8 cellular contexts compared by ENCODE assay signal in the genomic region with DNA sequence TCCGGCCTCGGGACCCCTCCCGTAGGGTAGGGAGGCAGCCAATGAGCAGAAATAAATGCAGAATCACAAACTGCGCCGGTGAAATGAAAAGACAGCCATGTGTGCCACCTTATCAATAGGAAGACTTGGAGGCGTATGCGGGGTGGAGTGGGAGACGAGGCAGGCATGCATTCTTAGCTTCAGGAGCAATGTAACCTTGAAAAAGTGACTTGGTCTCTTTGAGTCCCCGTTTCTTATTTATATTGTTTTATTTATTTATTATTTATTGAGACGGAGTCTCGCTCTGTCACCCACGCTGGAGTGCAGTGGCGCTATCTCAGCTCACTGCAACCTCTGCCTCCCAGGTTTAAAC. TPM values are rescaled to one million over a fixed set of nuclear protein-coding genes. Genes with fewer than 3 reads are reported as not detected.
DNase-seq lines count a peak whose midpoint lies in the region; ATAC-seq and TF ChIP-seq lines count a peak whose summit lies in the region.

No MANE protein-coding gene starts in this region.

- ATAC-seq in left cardiac atrium: no peak
- no peak for ATAC-seq in activated CD8-positive, alpha-beta T cell treated with anti-CD3 and anti-CD28 coated beads, Interleukin-2, amount 10 ng/mL, durations not matched to agents 7 days and 5 days
- no peak for ATAC-seq in omental fat pad (ENCODE audit: low FRiP score)
- no peak for ATAC-seq in GM21576 (IDR thresholded peaks at IDR 0.05; ENCODE audit: unreplicated experiment)

- no peaks in the 10 kb centered on the region for H3K27me3 Mint-ChIP-seq in activated CD8-positive, alpha-beta T cell treated with anti-CD3 and anti-CD28 coated beads, Interleukin-2, amount 10 ng/mL, durations not matched to agents 7 days and 5 days (ENCODE audit: low read depth)
- H3K27me3 Mint-ChIP-seq in type B pancreatic cell: peaks cover 22% of the 10 kb centered on the region

- no peak overlapping the region for H3K23ac ChIP-seq in mesenchymal stem cell (ENCODE audit: low read length in 2 of 2)

- WGBS in mesenchymal stem cell: 34% methylated on average over 12 of the region's 13 CpGs

- H2BK5ac ChIP-seq in mesenchymal stem cell (ENCODE audit: low read depth, low read length, poor library complexity, severe bottlenecking): no peak overlapping the region

- H3K27me3 ChIP-seq in cardiac muscle cell (peaks cover 4% of the 10 kb centered on the region), mesenchymal stem cell (ENCODE audit: control insufficient read depth in 1 of 2, insufficient read depth in 1 of 2, low read length in 2 of 2) (no peaks in the 10 kb centered on the region)

- H3K4ac ChIP-seq in mesenchymal stem cell (ENCODE audit: low read depth in 1 of 2, low read length in 2 of 2): no peak overlapping the region

- H3K4me1 Mint-ChIP-seq in activated CD8-positive, alpha-beta T cell treated with anti-CD3 and anti-CD28 coated beads, Interleukin-2, amount 10 ng/mL, durations not matched to agents 7 days and 5 days (ENCODE audit: low read depth): peaks cover 19% of the 10 kb centered on the region
- no peaks in the 10 kb centered on the region for H3K4me1 Mint-ChIP-seq in type B pancreatic cell (ENCODE audit: unreplicated experiment)

- H3K79me1 ChIP-seq in mesenchymal stem cell (replicated peaks; ENCODE audit: low read length, poor library complexity, severe bottlenecking): no peaks in the 10 kb centered on the region

- H2AK5ac ChIP-seq in mesenchymal stem cell (ENCODE audit: low read length, severe bottlenecking): no peak overlapping the region

- peak overlapping the region; percentile 70 for H3K4me3 Mint-ChIP-seq in activated CD8-positive, alpha-beta T cell treated with anti-CD3 and anti-CD28 coated beads, Interleukin-2, amount 10 ng/mL, durations not matched to agents 7 days and 5 days
- H3K4me3 Mint-ChIP-seq in type B pancreatic cell: peak overlapping the region; percentile 72

- no peak overlapping the region for H4K8ac ChIP-seq in mesenchymal stem cell (ENCODE audit: low read length)

- CTCF ChIA-PET in activated CD8-positive, alpha-beta T cell treated with anti-CD3 and anti-CD28 coated beads, Interleukin-2, amount 10 ng/mL, durations not matched to agents 7 days and 5 days (lab: Charles Lee): interaction anchor here (0.7 to 3.6 kb wide), 48 partner anchors 8 to 416 kb away, joined by 3 to 75 read pairs (median 5); partner anchors contain the start of genes DNAAF3, FIZ1, ISOC2 and KMT5C

- no peak overlapping the region for H2BK120ac ChIP-seq in mesenchymal stem cell (ENCODE audit: low read depth, low read length)

- H3K27ac ChIP-seq in cardiac muscle cell (no peak overlapping the region), mesenchymal stem cell (ENCODE audit: low read length, poor library complexity, severe bottlenecking) (no peak overlapping the region)

- H2AFZ ChIP-seq in mesenchymal stem cell (ENCODE audit: low read depth, low read length): no peak overlapping the region

- no peaks in the 10 kb centered on the region for H3K9me3 Mint-ChIP-seq in activated CD8-positive, alpha-beta T cell treated with anti-CD3 and anti-CD28 coated beads, Interleukin-2, amount 10 ng/mL, durations not matched to agents 7 days and 5 days (ENCODE audit: insufficient read depth)
- no peaks in the 10 kb centered on the region for H3K9me3 Mint-ChIP-seq in type B pancreatic cell

- H3K9me3 ChIP-seq in cardiac muscle cell (ENCODE audit: low read depth) (no peaks in the 10 kb centered on the region), mesenchymal stem cell (ENCODE audit: control insufficient read depth, low read length) (no peaks in the 10 kb centered on the region)

- H3K36me3 ChIP-seq in cardiac muscle cell: no peaks in the 10 kb centered on the region
- H3K36me3 ChIP-seq in mesenchymal stem cell (ENCODE audit: control insufficient read depth in 1 of 2, insufficient read depth in 2 of 2, low read depth in 1 of 2, low read length in 2 of 2): peaks cover 35 to 62% of the 10 kb centered on the region in 2 experiments

- no peak for DNase-seq in cardiac muscle cell (ENCODE audit: low read depth in 1 of 2, low spot score in 1 of 2)
- no peak for DNase-seq in left cardiac atrium
- DNase-seq in activated CD8-positive, alpha-beta T cell treated with anti-CD3 and anti-CD28 coated beads, Interleukin-2, amount 10 ng/mL, durations not matched to agents 7 days and 5 days: no peak
- DNase-seq in mesenchymal stem cell: no peak
- no peak for DNase-seq in type B pancreatic cell (ENCODE audit: extremely low spot score, unreplicated experiment)
- DNase-seq in NCI-H524 (lab: John Stamatoyannopoulos, UW): no peak
- DNase-seq in omental fat pad (ENCODE audit: low spot score): no peak

- H4K91ac ChIP-seq in mesenchymal stem cell (ENCODE audit: low read length): no peak overlapping the region

- no peak overlapping the region for H2BK15ac ChIP-seq in mesenchymal stem cell (ENCODE audit: low read depth, poor library complexity, severe bottlenecking)

- no peak overlapping the region for H3K18ac ChIP-seq in mesenchymal stem cell (ENCODE audit: low read depth in 1 of 2, low read length in 2 of 2)

- peak overlapping the region; percentile 43 for H3K4me2 ChIP-seq in mesenchymal stem cell (ENCODE audit: low read length, poor library complexity, severe bottlenecking)

- peaks cover 8% of the 10 kb centered on the region for H3K36me3 Mint-ChIP-seq in activated CD8-positive, alpha-beta T cell treated with anti-CD3 and anti-CD28 coated beads, Interleukin-2, amount 10 ng/mL, durations not matched to agents 7 days and 5 days (ENCODE audit: low read depth)
- no peaks in the 10 kb centered on the region for H3K36me3 Mint-ChIP-seq in type B pancreatic cell

- H3K4me1 ChIP-seq in cardiac muscle cell (ENCODE audit: low read depth): no peaks in the 10 kb centered on the region
- H3K4me1 ChIP-seq in mesenchymal stem cell (ENCODE audit: control insufficient read depth, insufficient read depth, low read depth, low read length): peaks cover 4% of the 10 kb centered on the region

- intact Hi-C loops in left cardiac atrium (cut with DNase I): loop anchor here (2.0 to 5.0 kb wide), 2 partner anchors 37 kb away; no protein-coding TSS in a partner anchor

- H3K14ac ChIP-seq in mesenchymal stem cell (ENCODE audit: low read length in 2 of 2): no peak overlapping the region

- H3K27ac Mint-ChIP-seq in activated CD8-positive, alpha-beta T cell treated with anti-CD3 and anti-CD28 coated beads, Interleukin-2, amount 10 ng/mL, durations not matched to agents 7 days and 5 days: no peak overlapping the region
- no peak overlapping the region for H3K27ac Mint-ChIP-seq in type B pancreatic cell

- TF ChIP-seq CTCF in cardiac muscle cell (IDR thresholded peaks at IDR 0.05; ENCODE audit: low read depth, low read length): no peak
- TF ChIP-seq CTCF in type B pancreatic cell (conservative IDR thresholded peaks at IDR 0.05): no peak
- TF ChIP-seq CTCF in omental fat pad (IDR thresholded peaks at IDR 0.05): no peak

- H3K9ac ChIP-seq in mesenchymal stem cell (ENCODE audit: low read length): peak overlapping the region; percentile 69

- POLR2A ChIA-PET in activated CD8-positive, alpha-beta T cell treated with anti-CD3 and anti-CD28 coated beads, Interleukin-2, amount 10 ng/mL, durations not matched to agents 7 days and 5 days (lab: Charles Lee): interaction anchor here (1.0 kb wide), 2 partner anchors 97 to 165 kb away, joined by 3 read pairs; no protein-coding TSS in a partner anchor

- H3K4me3 ChIP-seq in cardiac muscle cell (peak overlapping the region; percentile 24), mesenchymal stem cell (ENCODE audit: insufficient read depth in 1 of 2, low read depth in 1 of 2, low read length in 2 of 2) (peak overlapping the region in 1 of 2 experiments; percentile 75)

- no peak overlapping the region for H2BK12ac ChIP-seq in mesenchymal stem cell (ENCODE audit: low read length in 2 of 2)

RNA-seq across cellular contexts. Expression of gene SSC5D, which starts 16.0 kb away (rescaled TPM):
- total RNA-seq in cardiac muscle cell (0.32 and 0.89 TPM in 2 replicates), left cardiac atrium (1 to 10 TPM; 5.7 to 6.7 TPM), type B pancreatic cell (ENCODE audit: low replicate concordance) (0.83 and 1.5 TPM in 2 replicates), omental fat pad (1 to 10 TPM; 1.6 to 6.1 (median 3.5) TPM)
- 0.15 and 0.60 TPM in 2 replicates for polyA plus RNA-seq in cardiac muscle cell
- total RNA-seq in activated CD8-positive, alpha-beta T cell treated with anti-CD3 and anti-CD28 coated beads, Interleukin-2, amount 10 ng/mL, durations not matched to agents 7 days and 5 days: under 1 TPM; 0.50 to 0.55 TPM
- 29.2 TPM for polyA plus RNA-seq in mesenchymal stem cell (2013, experiment 1 of 2)
- 27.1 TPM for polyA plus RNA-seq in mesenchymal stem cell (2013, experiment 2 of 2)

RNA-seq across cellular contexts. Expression of gene NAT14, which starts 19.2 kb away (rescaled TPM):
- total RNA-seq in cardiac muscle cell (56.5 and 78.7 TPM in 2 replicates), left cardiac atrium (10 to 100 TPM in 1 of 2 donors, 1 to 10 TPM in 1; 9.2 to 13.7 TPM), type B pancreatic cell (ENCODE audit: low replicate concordance) (46.5 and 64.3 TPM in 2 replicates), omental fat pad (1 to 10 TPM; 2.3 to 4.6 (median 2.6) TPM)
- polyA plus RNA-seq in cardiac muscle cell: 137 and 138 TPM in 2 replicates
- total RNA-seq in activated CD8-positive, alpha-beta T cell treated with anti-CD3 and anti-CD28 coated beads, Interleukin-2, amount 10 ng/mL, durations not matched to agents 7 days and 5 days: 10 to 100 TPM; 16.2 to 16.4 TPM
- 106 TPM for polyA plus RNA-seq in mesenchymal stem cell (2013, experiment 1 of 2)
- 108 TPM for polyA plus RNA-seq in mesenchymal stem cell (2013, experiment 2 of 2)

RNA-seq across cellular contexts. Expression of gene ZNF628, which starts 27.8 kb away (rescaled TPM):
- 15.7 and 16.7 TPM in 2 replicates for total RNA-seq in cardiac muscle cell
- 0.95 and 0.96 TPM in 2 replicates for polyA plus RNA-seq in cardiac muscle cell
- 1 to 10 TPM; 5.3 to 9.0 TPM for total RNA-seq in left cardiac atrium
- total RNA-seq in activated CD8-positive, alpha-beta T cell treated with anti-CD3 and anti-CD28 coated beads, Interleukin-2, amount 10 ng/mL, durations not matched to agents 7 days and 5 days: 10 to 100 TPM; 10.2 to 11.6 TPM
- polyA plus RNA-seq in mesenchymal stem cell (2013, experiment 1 of 2): 7.0 TPM
- 6.6 TPM for polyA plus RNA-seq in mesenchymal stem cell (2013, experiment 2 of 2)
- total RNA-seq in type B pancreatic cell (ENCODE audit: low replicate concordance): 10.3 and 13.2 TPM in 2 replicates
- total RNA-seq in omental fat pad: 1 to 10 TPM; 1.7 to 6.4 (median 2.6) TPM

RNA-seq across cellular contexts. Expression of gene SBK2, which starts 32.7 kb away (rescaled TPM):
- total RNA-seq in cardiac muscle cell (2.4 and 5.3 TPM in 2 replicates), left cardiac atrium (100 to 1,000 TPM; 151 to 181 TPM), type B pancreatic cell (ENCODE audit: low replicate concordance) (0.75 TPM in 1 of 2 replicates, not detected in the other), omental fat pad (under 1 TPM in 1 of 4 donors, not detected in 3; 0.56 TPM)
- 6.8 and 7.1 TPM in 2 replicates for polyA plus RNA-seq in cardiac muscle cell
- total RNA-seq in activated CD8-positive, alpha-beta T cell treated with anti-CD3 and anti-CD28 coated beads, Interleukin-2, amount 10 ng/mL, durations not matched to agents 7 days and 5 days: not detected
- polyA plus RNA-seq in mesenchymal stem cell (2013, experiment 1 of 2): not detected
- polyA plus RNA-seq in mesenchymal stem cell (2013, experiment 2 of 2): not detected

RNA-seq across cellular contexts. Expression of gene C19orf85, which starts 39.7 kb away (rescaled TPM):
- total RNA-seq in cardiac muscle cell: not detected in 2 replicates
- polyA plus RNA-seq in cardiac muscle cell: not detected in 2 replicates
- not detected for total RNA-seq in left cardiac atrium
- total RNA-seq in activated CD8-positive, alpha-beta T cell treated with anti-CD3 and anti-CD28 coated beads, Interleukin-2, amount 10 ng/mL, durations not matched to agents 7 days and 5 days: not detected
- polyA plus RNA-seq in mesenchymal stem cell (2013, experiment 1 of 2): not detected
- polyA plus RNA-seq in mesenchymal stem cell (2013, experiment 2 of 2): not detected
- total RNA-seq in type B pancreatic cell (ENCODE audit: low replicate concordance): not detected in 2 replicates
- not detected for total RNA-seq in omental fat pad
